Comparison of ENCODE assay signal across 23 cellular contexts in the genomic region with DNA sequence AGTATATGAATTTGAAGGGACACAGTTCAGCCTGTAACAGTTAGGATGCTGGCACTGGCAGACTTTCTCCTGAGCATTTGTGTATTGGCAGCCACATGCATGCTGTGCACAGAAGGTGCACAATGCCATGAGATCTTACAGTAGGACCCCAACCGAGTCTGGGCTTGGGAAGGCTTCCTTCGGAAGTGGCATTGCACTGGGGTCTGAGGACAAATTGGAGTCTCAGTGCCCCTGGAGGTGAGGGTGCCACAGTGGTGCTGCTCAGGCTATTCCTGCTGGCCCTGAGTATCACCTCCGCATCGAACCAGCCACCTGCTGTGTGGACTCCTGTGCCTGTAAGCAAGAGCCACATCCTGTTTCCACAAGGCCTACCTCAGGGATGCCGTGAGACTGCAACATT.
"Had no signal": no experiment of that assay in that cellular context is flagged by ENCODE, and none has a peak within 500 bp of the region (broad histone marks: within the 10 kb centered on the region; RNA-seq: fewer than 3 reads in every experiment).

No MANE protein-coding gene starts in this region.

- H3K27me3 Mint-ChIP-seq: activated CD4-positive, alpha-beta T cell treated with anti-CD3 and anti-CD28 coated beads, Interleukin-2, amount 10 ng/mL, durations not matched to agents 7 days and 5 days; activated naive CD8-positive, alpha-beta T cell; activated T-helper 17 cell treated with anti-CD3 and anti-CD28 coated beads, Interleukin-2, amount 50 U/mL, for 72 hours; central memory CD8-positive, alpha-beta T cell; naive thymus-derived CD8-positive, alpha-beta T cell; stimulated activated memory B cell treated with anti-CD40 and anti-IgM and Interleukin-4, amounts not matched to agents 10 μg/mL and 1 μg/mL and 100 μg/mL, for 72 hours; T-cell had no signal

- H3K27ac ChIP-seq: adrenal gland, ascending aorta, brain microvascular endothelial cell, stomach, suprapubic skin, tibial nerve, VCaP had no signal

- H3K9me3 Mint-ChIP-seq: activated CD4-positive, alpha-beta T cell treated with anti-CD3 and anti-CD28 coated beads, Interleukin-2, amount 10 ng/mL, durations not matched to agents 7 days and 5 days; activated T-helper 17 cell treated with anti-CD3 and anti-CD28 coated beads, Interleukin-2, amount 50 U/mL, for 72 hours; central memory CD8-positive, alpha-beta T cell; mesothelial cell of epicardium; naive thymus-derived CD8-positive, alpha-beta T cell; stimulated activated memory B cell treated with anti-CD40 and anti-IgM and Interleukin-4, amounts not matched to agents 10 μg/mL and 1 μg/mL and 100 μg/mL, for 72 hours; T-cell; T-helper 2 cell treated with Interferon-gamma antibody and Interleukin-4, amounts not matched to agents 5 μg/mL and 100 μg/mL, for 36 hours had no signal

- H3K4me1 ChIP-seq: ascending aorta had no signal

- H3K27me3 ChIP-seq: adrenal gland, ascending aorta, brain microvascular endothelial cell, stomach, suprapubic skin, tibial nerve had no signal

- H3K4me3 Mint-ChIP-seq: activated CD4-positive, alpha-beta T cell treated with anti-CD3 and anti-CD28 coated beads, Interleukin-2, amount 10 ng/mL, durations not matched to agents 7 days and 5 days; activated CD8-positive, alpha-beta T cell treated with anti-CD3 and anti-CD28 coated beads, Interleukin-2, amount 10 ng/mL, durations not matched to agents 7 days and 5 days; activated naive CD8-positive, alpha-beta T cell; activated T-helper 17 cell treated with anti-CD3 and anti-CD28 coated beads, Interleukin-2, amount 50 U/mL, for 72 hours; central memory CD8-positive, alpha-beta T cell; mesothelial cell of epicardium; naive thymus-derived CD8-positive, alpha-beta T cell; stimulated activated memory B cell treated with anti-CD40 and anti-IgM and Interleukin-4, amounts not matched to agents 10 μg/mL and 1 μg/mL and 100 μg/mL, for 72 hours; T-cell; T-helper 2 cell treated with Interferon-gamma antibody and Interleukin-4, amounts not matched to agents 5 μg/mL and 100 μg/mL, for 36 hours had no signal

- ATAC-seq: activated CD8-positive, alpha-beta T cell treated with anti-CD3 and anti-CD28 coated beads, Interleukin-2, amount 10 ng/mL, durations not matched to agents 7 days and 5 days; left lobe of liver; naive thymus-derived CD8-positive, alpha-beta T cell; stimulated activated memory B cell treated with anti-CD40 and anti-IgM and Interleukin-4, amounts not matched to agents 10 μg/mL and 1 μg/mL and 100 μg/mL, for 72 hours; T-cell had no signal

- H3K36me3 ChIP-seq: adrenal gland, brain microvascular endothelial cell, suprapubic skin had no signal

- DNase-seq: activated CD4-positive, alpha-beta T cell treated with anti-CD3 and anti-CD28 coated beads, Interleukin-2, amount 10 ng/mL, durations not matched to agents 7 days and 5 days; activated CD4-positive, CD25-positive, alpha-beta regulatory T cell treated with anti-CD3 and anti-CD28 coated beads, Interleukin-2, amount 50 U/mL, for 72 hours; activated CD8-positive, alpha-beta T cell treated with anti-CD3 and anti-CD28 coated beads, Interleukin-2, amount 10 ng/mL, durations not matched to agents 7 days and 5 days; activated T-cell treated with anti-CD3 and anti-CD28 coated beads, Interleukin-2, amount 50 U/mL, for 1 hour; adrenal gland; cortex of kidney; naive thymus-derived CD8-positive, alpha-beta T cell; stimulated activated CD4-positive, alpha-beta T cell treated with anti-CD3 and anti-CD28 coated beads, Interleukin-12 subunit alpha, Interleukin-12 subunit beta, amount 100 ng/mL, for 4 hours; stomach; T-cell had no signal

- H3K27ac Mint-ChIP-seq: activated CD4-positive, alpha-beta T cell treated with anti-CD3 and anti-CD28 coated beads, Interleukin-2, amount 10 ng/mL, durations not matched to agents 7 days and 5 days; activated CD8-positive, alpha-beta T cell treated with anti-CD3 and anti-CD28 coated beads, Interleukin-2, amount 10 ng/mL, durations not matched to agents 7 days and 5 days; activated naive CD8-positive, alpha-beta T cell; activated T-helper 17 cell treated with anti-CD3 and anti-CD28 coated beads, Interleukin-2, amount 50 U/mL, for 72 hours; mesothelial cell of epicardium; progenitor cell of endocrine pancreas; stimulated activated memory B cell treated with anti-CD40 and anti-IgM and Interleukin-4, amounts not matched to agents 10 μg/mL and 1 μg/mL and 100 μg/mL, for 72 hours; T-cell; T-helper 2 cell treated with Interferon-gamma antibody and Interleukin-4, amounts not matched to agents 5 μg/mL and 100 μg/mL, for 36 hours had no signal

- H3K9me3 ChIP-seq: adrenal gland, ascending aorta, stomach, suprapubic skin, tibial nerve had no signal

- H3K4me3 ChIP-seq: adrenal gland, ascending aorta, stomach, suprapubic skin, tibial nerve had no signal

- H3K4me1 Mint-ChIP-seq: activated CD4-positive, alpha-beta T cell treated with anti-CD3 and anti-CD28 coated beads, Interleukin-2, amount 10 ng/mL, durations not matched to agents 7 days and 5 days had no signal
